In the genomic region with DNA sequence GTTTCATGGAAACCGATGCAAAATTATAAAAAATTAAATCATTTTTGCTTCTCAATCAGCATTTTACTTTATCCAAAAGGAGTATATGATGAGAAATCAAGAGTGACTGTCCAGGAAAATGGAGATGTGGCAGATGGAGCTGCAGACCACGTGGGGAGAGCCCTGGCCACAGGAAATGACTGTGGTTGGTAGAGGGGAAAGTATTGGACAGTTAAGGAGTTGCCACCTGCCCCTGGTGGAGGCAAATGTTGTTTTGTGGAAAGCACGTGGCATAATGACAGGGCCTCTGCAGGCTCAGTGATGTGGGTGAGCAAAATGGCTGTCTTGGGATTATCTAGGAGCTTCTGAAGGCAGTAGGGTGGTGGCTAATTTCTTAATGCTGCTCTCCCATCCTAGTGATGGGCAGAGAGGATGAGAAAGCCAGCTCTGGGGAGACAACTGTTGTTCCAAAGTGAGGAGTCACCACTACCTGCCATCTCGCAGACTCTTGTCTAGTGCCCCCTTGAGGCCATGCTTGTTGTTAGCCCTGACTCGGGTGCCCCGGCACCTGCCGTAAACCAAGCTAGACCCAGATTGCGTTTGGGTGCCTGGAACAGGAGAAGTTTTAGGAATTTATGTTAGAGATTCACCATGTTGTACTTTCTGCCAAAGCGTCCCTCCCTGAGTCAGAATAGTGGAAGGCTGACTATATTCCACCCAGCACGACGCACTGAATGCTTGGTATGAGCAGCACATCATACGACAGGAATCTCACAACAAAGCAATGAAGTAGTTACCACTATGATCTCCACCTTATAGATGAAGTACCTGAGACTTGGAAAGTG, we compare ENCODE assay signal across 10 cellular contexts.
DNase-seq lines count a peak whose midpoint lies in the region; ATAC-seq and TF ChIP-seq lines count a peak whose summit lies in the region.
"Had no signal": no experiment of that assay in that cellular context is flagged by ENCODE, and none has a peak within 500 bp of the region (broad histone marks: within the 10 kb centered on the region; RNA-seq: fewer than 3 reads in every experiment).

No MANE protein-coding gene starts in this region.

- ATAC-seq in omental fat pad (ENCODE audit: low FRiP score), result peak; percentile 45
- no peak for ATAC-seq in GM19023 (IDR thresholded peaks at IDR 0.05; ENCODE audit: unreplicated experiment)
- ATAC-seq in GM21529 (IDR thresholded peaks at IDR 0.05; ENCODE audit: unreplicated experiment), result no peak

- in situ Hi-C loops in astrocyte of the spinal cord (cut with HindIII; ENCODE audit: low sequenced_read_pairs), result no loop called here

- DNase-seq in NCI-H524 (lab: John Stamatoyannopoulos, UW) (peak; percentile 17 to 59), NCI-H524 treated with DMSO at 0.1 percent for 48 hours (lab: John Stamatoyannopoulos, UW) (no peak), HFF-Myc (ENCODE audit: extremely low read depth, low read depth) (no peak), astrocyte of the spinal cord (ENCODE audit: low read depth, low spot score) (no peak), omental fat pad (ENCODE audit: low spot score) (no peak), NCI-H1092 (lab: John Stamatoyannopoulos, UW) (no peak)
- DNase-seq: SHP77 treated with DMSO at 0.1 percent for 48 hours; stimulated activated naive CD4-positive, alpha-beta T cell treated with Interleukin-2 at 50 U/mL for 16 hours had no signal

- TF ChIP-seq CTCF in HFF-Myc (IDR thresholded peaks at IDR 0.05; ENCODE audit: low read depth, low read length, missing control alignments), result peak; percentile 33
- TF ChIP-seq CTCF in astrocyte of the spinal cord (IDR thresholded peaks at IDR 0.05; ENCODE audit: low read depth, low read length), result peak; percentile 37
- TF ChIP-seq CTCF in omental fat pad (IDR thresholded peaks at IDR 0.05), result no peak

- no peak overlapping the region for H3K4me3 ChIP-seq in HFF-Myc (replicated peaks; ENCODE audit: low read depth, low read length)
- H3K4me3 ChIP-seq in astrocyte of the spinal cord (ENCODE audit: low read depth, low read length), result no peak overlapping the region

Comparison
In these comparisons a context has a peak if more than half of its experiments do, and no peak if none do; other contexts are left out.
1. DNase-seq: peak in NCI-H524 (2 of 2); none in NCI-H524 treated with DMSO at 0.1 percent for 48 hours (single experiment), HFF-Myc (single experiment), astrocyte of the spinal cord (single experiment), omental fat pad (single experiment) and NCI-H1092 (single experiment).
2. CTCF ChIP-seq: peak in HFF-Myc (single experiment) and astrocyte of the spinal cord (single experiment); none in omental fat pad (0 of 3).